ENCODE assay signal across 1 cellular context in genomic region chr10:87763086-87763861, GRCh38.
TF ChIP-seq lines count a peak whose summit lies in the region.

No MANE protein-coding gene starts in this region.

TF ChIP-seq in HepG2, 621 proteins besides CTCF, POLR2A, EP300 and RAD21 (continued from another document):
- TF ChIP-seq ARID5B (CRISPR knock-in tag; IDR thresholded peaks at IDR 0.05), result peak; percentile 52; the same call in 1 of the 2 replicates
- no peak for TF ChIP-seq ZUFSP (CRISPR knock-in tag; IDR thresholded peaks at IDR 0.05; ENCODE audit: borderline replicate concordance)
- TF ChIP-seq ZBTB7B (CRISPR knock-in tag; IDR thresholded peaks at IDR 0.05), result no peak
- no peak for TF ChIP-seq FUBP1 (CRISPR knock-in tag; IDR thresholded peaks at IDR 0.05; ENCODE audit: borderline replicate concordance)
- no peak for TF ChIP-seq DNMT1 (CRISPR knock-in tag; IDR thresholded peaks at IDR 0.05)
